In genomic region chr11:45048313-45048841, GRCh38 we compare ENCODE assay signal across 18 cellular contexts.
DNase-seq lines count a peak whose midpoint lies in the region; ATAC-seq and TF ChIP-seq lines count a peak whose summit lies in the region.
"Had no signal": no experiment of that assay in that cellular context is flagged by ENCODE, and none has a peak within 500 bp of the region (broad histone marks: within the 10 kb centered on the region; RNA-seq: fewer than 3 reads in every experiment).

No MANE protein-coding gene starts in this region.

- DNase-seq in MCF 10A (ENCODE audit: unreplicated experiment) (no peak), mammary epithelial cell (no peak), cardiac fibroblast (ENCODE audit: low read depth in 2 of 2) (peak; percentile 23 to 71), right atrium auricular region (ENCODE audit: low spot score) (no peak), upper lobe of right lung (no peak), SIG-M5 (lab: John Stamatoyannopoulos, UW) (no peak)
- DNase-seq in activated CD8-positive, alpha-beta memory T cell treated with anti-CD3 and anti-CD28 coated beads, Interleukin-2, amount 50 U/mL, for 48 hours: no peak
- DNase-seq: activated B cell treated with CpG ODN at 0.5 μM for 24 hours; cortex of kidney; KBM-7; lower lobe of right lung; naive thymus-derived CD8-positive, alpha-beta T cell; NCI-H510A treated with DMSO at 0.1 percent for 48 hours; posterior cingulate gyrus; spleen had no signal

- POLR2A ChIA-PET in MCF 10A (lab: Yijun Ruan, JAX): no interaction called here

- intact Hi-C loops in MCF 10A (cut with micrococcal nuclease): loop anchor here (10.0 kb wide), 1 partner anchor 94 kb away; the partner anchor contains the start of gene TP53I11
- intact Hi-C loops in mammary epithelial cell (cut with micrococcal nuclease): no loop called here
- intact Hi-C loops in upper lobe of right lung (cut with DNase I): no loop called here

- H3K4me3 ChIP-seq in mammary epithelial cell (replicated peaks in 1 of 3; ENCODE audit: insufficient read depth in 1 of 3, low read depth in 2 of 3, low read length in 3 of 3) (no peak overlapping the region), cardiac fibroblast (replicated peaks in 1 of 2; ENCODE audit: low read depth in 2 of 2, low read length in 2 of 2) (no peak overlapping the region), right atrium auricular region (no peak overlapping the region), upper lobe of right lung (no peak overlapping the region)
- H3K4me3 ChIP-seq: lower lobe of right lung, spleen had no signal

- H3K27ac ChIP-seq in mammary epithelial cell (ENCODE audit: insufficient read depth, low read depth, low read length) (no peak overlapping the region), right atrium auricular region (peak overlapping the region; percentile 40 to 60), upper lobe of right lung (no peak overlapping the region)
- H3K27ac ChIP-seq: epithelial cell of prostate, lower lobe of right lung had no signal

- BruUV-seq in MCF 10A (replicated peaks; lab: Mats Ljungman, UMichigan) (no TSS peak), mammary epithelial cell (replicated peaks; lab: Mats Ljungman, UMichigan) (no TSS peak)

- no peaks in the 10 kb centered on the region for H3K36me3 Mint-ChIP-seq in MCF 10A (ENCODE audit: insufficient read depth, unreplicated experiment)

- peak; percentile 38 for ATAC-seq in upper lobe of right lung
- no peak for ATAC-seq in GM19452 (IDR thresholded peaks at IDR 0.05; ENCODE audit: unreplicated experiment)
- ATAC-seq: activated T-helper 17 cell treated with anti-CD3 and anti-CD28 coated beads, Interleukin-2, amount 50 U/mL, for 72 hours; lower lobe of right lung; naive thymus-derived CD8-positive, alpha-beta T cell had no signal

- in situ Hi-C loops in mammary epithelial cell (cut with MboI; ENCODE audit: low sequenced_read_pairs in 2 of 2): loop anchor here in 1 of 2 donors (10.0 kb wide), 1 partner anchor 56 kb away; no protein-coding TSS in a partner anchor

- no peaks in the 10 kb centered on the region for H3K27me3 ChIP-seq in mammary epithelial cell (ENCODE audit: insufficient read depth, low read length)
- no peaks in the 10 kb centered on the region for H3K27me3 ChIP-seq in right atrium auricular region
- H3K27me3 ChIP-seq in upper lobe of right lung: no peaks in the 10 kb centered on the region
- H3K27me3 ChIP-seq: spleen had no signal

- WGBS in mammary epithelial cell (ENCODE audit: low coverage, missing lambda C conversion rate): 93% methylated on average over 6 of the region's 7 CpGs

- peaks cover 32% of the 10 kb centered on the region for H3K4me1 Mint-ChIP-seq in MCF 10A (ENCODE audit: insufficient read depth, unreplicated experiment)
- H3K4me1 Mint-ChIP-seq: activated B cell treated with CpG ODN at 0.5 μM for 24 hours; activated T-helper 17 cell treated with anti-CD3 and anti-CD28 coated beads, Interleukin-2, amount 50 U/mL, for 72 hours had no signal

- no peaks in the 10 kb centered on the region for H4K20me1 ChIP-seq in mammary epithelial cell (ENCODE audit: insufficient read depth, low read length)

- no peaks in the 10 kb centered on the region for H3K79me2 ChIP-seq in mammary epithelial cell (ENCODE audit: insufficient read depth, low read length)

- no peaks in the 10 kb centered on the region for H3K27me3 Mint-ChIP-seq in MCF 10A (ENCODE audit: insufficient read depth, unreplicated experiment)
- H3K27me3 Mint-ChIP-seq: activated T-helper 17 cell treated with anti-CD3 and anti-CD28 coated beads, Interleukin-2, amount 50 U/mL, for 72 hours had no signal

- peak overlapping the region; percentile 46 for H3K27ac Mint-ChIP-seq in MCF 10A (ENCODE audit: low read depth, unreplicated experiment)
- H3K27ac Mint-ChIP-seq: activated B cell treated with CpG ODN at 0.5 μM for 24 hours; activated T-helper 17 cell treated with anti-CD3 and anti-CD28 coated beads, Interleukin-2, amount 50 U/mL, for 72 hours; naive thymus-derived CD8-positive, alpha-beta T cell had no signal

- H3K36me3 ChIP-seq in mammary epithelial cell (ENCODE audit: insufficient read depth, low read length): no peaks in the 10 kb centered on the region
- no peaks in the 10 kb centered on the region for H3K36me3 ChIP-seq in right atrium auricular region
- no peaks in the 10 kb centered on the region for H3K36me3 ChIP-seq in upper lobe of right lung
- H3K36me3 ChIP-seq: lower lobe of right lung, spleen had no signal

- H3K4me1 ChIP-seq in mammary epithelial cell (ENCODE audit: insufficient read depth, low read length) (peaks cover 13% of the 10 kb centered on the region), right atrium auricular region (peaks cover 0 to 43% of the 10 kb centered on the region in 2 donors), upper lobe of right lung (peaks cover 30% of the 10 kb centered on the region)

- no peak overlapping the region for H3K4me2 ChIP-seq in mammary epithelial cell (ENCODE audit: insufficient read depth, low read depth, low read length)

- CTCF ChIA-PET in MCF 10A (lab: Yijun Ruan, JAX) (interaction anchor here (0.6 to 1.2 kb wide), 2 partner anchors 57 to 286 kb away, joined by 3 read pairs; no protein-coding TSS in a partner anchor), mammary epithelial cell (lab: Charles Lee; ENCODE audit: low non-redundant PET) (no interaction called here)

- no peak overlapping the region for H3K9ac ChIP-seq in mammary epithelial cell (ENCODE audit: insufficient read depth, low read length)

- no peak overlapping the region for H2AFZ ChIP-seq in mammary epithelial cell (ENCODE audit: low read depth, low read length)

- H3K9me3 ChIP-seq in mammary epithelial cell (replicated peaks; ENCODE audit: insufficient read depth, low read length) (no peaks in the 10 kb centered on the region), right atrium auricular region (no peaks in the 10 kb centered on the region), upper lobe of right lung (no peaks in the 10 kb centered on the region)
- H3K9me3 ChIP-seq: lower lobe of right lung, spleen had no signal

- dilution Hi-C loops in mammary epithelial cell (cut with HindIII; ENCODE audit: low sequenced_read_pairs): no loop called here

- no peaks in the 10 kb centered on the region for H3K9me3 Mint-ChIP-seq in MCF 10A (ENCODE audit: unreplicated experiment)
- H3K9me3 Mint-ChIP-seq: activated T-helper 17 cell treated with anti-CD3 and anti-CD28 coated beads, Interleukin-2, amount 50 U/mL, for 72 hours had no signal

- TF ChIP-seq CTCF in MCF 10A (IDR thresholded peaks at IDR 0.05; ENCODE audit: unreplicated experiment): no peak
- TF ChIP-seq CTCF in mammary epithelial cell (conservative IDR thresholded peaks at IDR 0.05 in 1 of 2, IDR thresholded peaks at IDR 0.05 in 1 of 2; ENCODE audit: extremely low read depth in 1 of 2, insufficient read depth in 1 of 2, low read depth in 1 of 2, low read length in 2 of 2): no peak
- TF ChIP-seq CTCF in cardiac fibroblast (IDR thresholded peaks at IDR 0.05; ENCODE audit: low read depth, low read length): no peak
- no peak for TF ChIP-seq CTCF in right atrium auricular region (IDR thresholded peaks at IDR 0.05)
- TF ChIP-seq CTCF in upper lobe of right lung (IDR thresholded peaks at IDR 0.05): no peak

- peak overlapping the region; percentile 28 for H3K4me3 Mint-ChIP-seq in MCF 10A (ENCODE audit: unreplicated experiment)
- H3K4me3 Mint-ChIP-seq: activated B cell treated with CpG ODN at 0.5 μM for 24 hours; activated T-helper 17 cell treated with anti-CD3 and anti-CD28 coated beads, Interleukin-2, amount 50 U/mL, for 72 hours; naive thymus-derived CD8-positive, alpha-beta T cell had no signal

Comparison
In these comparisons a context has a peak if more than half of its experiments do, and no peak if none do; other contexts are left out.
1. DNase-seq: peak in cardiac fibroblast (2 of 2); none in MCF 10A (single experiment), mammary epithelial cell (single experiment), right atrium auricular region (single experiment), upper lobe of right lung (single experiment), SIG-M5 (single experiment) and activated CD8-positive, alpha-beta memory T cell treated with anti-CD3 and anti-CD28 coated beads, Interleukin-2, amount 50 U/mL, for 48 hours (single experiment).
2. H3K27ac ChIP-seq: peak in right atrium auricular region (2 of 2); none in mammary epithelial cell (single experiment) and upper lobe of right lung (single experiment).